In genomic region chr19:40055832-40056504, GRCh38 we compare ENCODE assay signal across 8 cellular contexts. TPM values are rescaled to one million over a fixed set of nuclear protein-coding genes. Genes with fewer than 3 reads are reported as not detected.
DNase-seq lines count a peak whose midpoint lies in the region; ATAC-seq and TF ChIP-seq lines count a peak whose summit lies in the region.

ZNF780B (minus strand) TSS chr19:40056231; CDS start chr19:40050332, 5,899 bp downstream.

- H3K4me2 ChIP-seq in fibroblast of lung (ENCODE audit: extremely low read depth, insufficient read depth, low read length) = peak within 1 kb of the TSS; percentile 99

- H3K9me3 Mint-ChIP-seq in CD4-positive, alpha-beta T cell = peaks cover 4% of the 10 kb centered on the region
- peaks cover 26% of the 10 kb centered on the region for H3K9me3 Mint-ChIP-seq in activated T-cell treated with anti-CD3 and anti-CD28 coated beads, Interleukin-2, amount 50 U/mL, for 4 hours
- peaks cover 14 to 22% (median 18%) of the 10 kb centered on the region in 7 donors for H3K9me3 Mint-ChIP-seq in naive B cell
- peaks cover 18% of the 10 kb centered on the region for H3K9me3 Mint-ChIP-seq in stimulated activated effector memory CD8-positive, alpha-beta T cell treated with anti-CD3 and anti-CD28 coated beads, Interleukin-12 subunit alpha, Interleukin-12 subunit beta, amount 100 ng/mL, for 72 hours

- H3K27ac Mint-ChIP-seq in CD4-positive, alpha-beta T cell = peak within 1 kb of the TSS; percentile 96
- peak within 1 kb of the TSS; percentile 86 to 99 (median 96) for H3K27ac Mint-ChIP-seq in naive B cell
- peak within 1 kb of the TSS; percentile 96 for H3K27ac Mint-ChIP-seq in stimulated activated effector memory CD8-positive, alpha-beta T cell treated with anti-CD3 and anti-CD28 coated beads, Interleukin-12 subunit alpha, Interleukin-12 subunit beta, amount 100 ng/mL, for 72 hours

- DNase-seq in CD4-positive, alpha-beta T cell = peak; percentile 47 to 70 (median 54)
- DNase-seq in HuH-7.5 (ENCODE audit: low spot score) (peak; percentile 70), fibroblast of lung (ENCODE audit: low read depth in 2 of 2) (peak; percentile 58 to 61), naive B cell (peak; percentile 70)
- peak; percentile 50 for DNase-seq in activated T-cell treated with anti-CD3 and anti-CD28 coated beads, Interleukin-2, amount 50 U/mL, for 4 hours
- DNase-seq in stimulated activated effector memory CD8-positive, alpha-beta T cell treated with anti-CD3 and anti-CD28 coated beads, Interleukin-12 subunit alpha, Interleukin-12 subunit beta, amount 100 ng/mL, for 72 hours (ENCODE audit: low spot score in 2 of 2) = peak; percentile 37 to 82

- peak within 1 kb of the TSS; percentile 100 for H3K4me3 Mint-ChIP-seq in CD4-positive, alpha-beta T cell
- peak within 1 kb of the TSS; percentile 99 for H3K4me3 Mint-ChIP-seq in activated T-cell treated with anti-CD3 and anti-CD28 coated beads, Interleukin-2, amount 50 U/mL, for 4 hours
- peak within 1 kb of the TSS; percentile 89 to 100 (median 100) for H3K4me3 Mint-ChIP-seq in naive B cell
- H3K4me3 Mint-ChIP-seq in stimulated activated effector memory CD8-positive, alpha-beta T cell treated with anti-CD3 and anti-CD28 coated beads, Interleukin-12 subunit alpha, Interleukin-12 subunit beta, amount 100 ng/mL, for 72 hours = peak within 1 kb of the TSS; percentile 99

- no peaks in the 10 kb centered on the region for H3K4me1 ChIP-seq in fibroblast of lung (ENCODE audit: control insufficient read depth, extremely low read depth, insufficient read depth, low read length)

- H3K79me2 ChIP-seq in fibroblast of lung (ENCODE audit: control insufficient read depth, insufficient read depth, low read length) = peaks cover 12% of the 10 kb centered on the region

- H3K27me3 ChIP-seq in CD4-positive, alpha-beta T cell (ENCODE audit: control insufficient read depth, insufficient read depth, low read length) = no peaks in the 10 kb centered on the region
- H3K27me3 ChIP-seq in fibroblast of lung (ENCODE audit: control insufficient read depth, insufficient read depth, low read length) = no peaks in the 10 kb centered on the region

- peak within 1 kb of the TSS; percentile 75 for H3K27ac ChIP-seq in CD4-positive, alpha-beta T cell (ENCODE audit: low read depth, low read length)
- H3K27ac ChIP-seq in fibroblast of lung (ENCODE audit: insufficient read depth, low read length) = peak within 1 kb of the TSS; percentile 78

- H3K27me3 Mint-ChIP-seq in CD4-positive, alpha-beta T cell = no peaks in the 10 kb centered on the region
- peaks cover 4% of the 10 kb centered on the region for H3K27me3 Mint-ChIP-seq in activated T-cell treated with anti-CD3 and anti-CD28 coated beads, Interleukin-2, amount 50 U/mL, for 4 hours (ENCODE audit: low read depth)
- peaks cover 0 to 12% (median 9%) of the 10 kb centered on the region in 3 donors for H3K27me3 Mint-ChIP-seq in naive B cell

- H3K36me3 ChIP-seq in fibroblast of lung (ENCODE audit: control insufficient read depth, insufficient read depth, low read length) = no peaks in the 10 kb centered on the region

- peaks cover 57% of the 10 kb centered on the region for H3K36me3 Mint-ChIP-seq in CD4-positive, alpha-beta T cell (ENCODE audit: low read depth)
- peaks cover 23% of the 10 kb centered on the region for H3K36me3 Mint-ChIP-seq in activated T-cell treated with anti-CD3 and anti-CD28 coated beads, Interleukin-2, amount 50 U/mL, for 4 hours (ENCODE audit: insufficient read depth)
- peaks cover 11 to 29% of the 10 kb centered on the region in 2 donors for H3K36me3 Mint-ChIP-seq in naive B cell
- H3K36me3 Mint-ChIP-seq in stimulated activated effector memory CD8-positive, alpha-beta T cell treated with anti-CD3 and anti-CD28 coated beads, Interleukin-12 subunit alpha, Interleukin-12 subunit beta, amount 100 ng/mL, for 72 hours = no peaks in the 10 kb centered on the region

- H3K9ac ChIP-seq in fibroblast of lung (ENCODE audit: insufficient read depth, low read length) = peak within 1 kb of the TSS; percentile 77

- H3K9me3 ChIP-seq in CD4-positive, alpha-beta T cell (ENCODE audit: control insufficient read depth, low read length) = peaks cover 14% of the 10 kb centered on the region
- no peaks in the 10 kb centered on the region for H3K9me3 ChIP-seq in fibroblast of lung (ENCODE audit: control insufficient read depth, insufficient read depth, low read depth, low read length)

- H2AFZ ChIP-seq in fibroblast of lung (ENCODE audit: low read length) = peak within 1 kb of the TSS; percentile 97

- H3K4me1 Mint-ChIP-seq in CD4-positive, alpha-beta T cell (ENCODE audit: low read depth) = peaks cover 57% of the 10 kb centered on the region
- H3K4me1 Mint-ChIP-seq in activated T-cell treated with anti-CD3 and anti-CD28 coated beads, Interleukin-2, amount 50 U/mL, for 4 hours (ENCODE audit: low read depth) = peaks cover 48% of the 10 kb centered on the region
- peaks cover 28 to 50% (median 46%) of the 10 kb centered on the region in 3 donors for H3K4me1 Mint-ChIP-seq in naive B cell
- peaks cover 42% of the 10 kb centered on the region for H3K4me1 Mint-ChIP-seq in stimulated activated effector memory CD8-positive, alpha-beta T cell treated with anti-CD3 and anti-CD28 coated beads, Interleukin-12 subunit alpha, Interleukin-12 subunit beta, amount 100 ng/mL, for 72 hours

- peak within 1 kb of the TSS; percentile 85 to 93 (median 91) for H3K4me3 ChIP-seq in fibroblast of lung (replicated peaks in 1 of 4; ENCODE audit: control extremely low read depth in 1 of 4, insufficient read depth in 1 of 4, low read depth in 3 of 4, low read length in 4 of 4)

- ATAC-seq in CD4-positive, alpha-beta T cell (ENCODE audit: poor library complexity) = peak; percentile 91
- peak; percentile 86 for ATAC-seq in GM19467 (IDR thresholded peaks at IDR 0.05; ENCODE audit: unreplicated experiment)
- ATAC-seq in activated T-cell treated with anti-CD3 and anti-CD28 coated beads, Interleukin-2, amount 50 U/mL, for 4 hours = peak; percentile 96 to 97
- ATAC-seq in naive B cell (ENCODE audit: low read depth in 2 of 2) = peak; percentile 84 to 88
- peak; percentile 96 for ATAC-seq in stimulated activated effector memory CD8-positive, alpha-beta T cell treated with anti-CD3 and anti-CD28 coated beads, Interleukin-12 subunit alpha, Interleukin-12 subunit beta, amount 100 ng/mL, for 72 hours

- TF ChIP-seq CTCF in CD4-positive, alpha-beta T cell (IDR thresholded peaks at IDR 0.05) = no peak
- TF ChIP-seq CTCF in fibroblast of lung (conservative IDR thresholded peaks at IDR 0.05 in 1 of 2, IDR thresholded peaks at IDR 0.05 in 1 of 2; ENCODE audit: low read depth in 1 of 2, low read length in 2 of 2) = no peak

- H4K20me1 ChIP-seq in fibroblast of lung (ENCODE audit: control insufficient read depth, extremely low read depth, insufficient read depth, low read length) = no peaks in the 10 kb centered on the region

- CTCF ChIA-PET in CD4-positive, alpha-beta T cell (lab: Charles Lee) = interaction anchor here (1.4 kb wide), 1 partner anchor 85 kb away, joined by 7 read pairs; the partner anchor contains the start of gene PSMC4

- intact Hi-C loops in CD4-positive, alpha-beta T cell (cut with DNase I, micrococcal nuclease) = loop anchor here (5.0 to 10.0 kb wide), 3 partner anchors 36 to 61 kb away; partner anchors contain the start of genes ZNF546 (in 2 of the 2) and ZNF780A (in 1 of the 2)

- POLR2A ChIA-PET in CD4-positive, alpha-beta T cell (lab: Charles Lee) = interaction anchor here (0.7 to 2.1 kb wide), 11 partner anchors 10 to 292 kb away, joined by 3 to 19 read pairs (median 4); partner anchors contain the start of genes C19orf47, FBL, PLD3 and PSMC4

TF ChIP-seq in PFSK-1, 5 proteins besides CTCF, POLR2A, EP300 and RAD21:
- peak; percentile 82 for TF ChIP-seq POLR2AphosphoS5 (IDR thresholded peaks at IDR 0.05; ENCODE audit: low read depth, low read length)
- TF ChIP-seq SIN3A (IDR thresholded peaks at IDR 0.05; ENCODE audit: borderline replicate concordance, insufficient read depth, low read length) = no peak; the same call in 1 of the 2 replicates
- no peak for TF ChIP-seq FOXP2 (optimal IDR thresholded peaks at IDR 0.05; ENCODE audit: borderline replicate concordance, extremely low read depth, extremely low read length, insufficient read depth)
- peak; percentile 77; the same call in 1 of the 2 replicates for TF ChIP-seq TAF1 (IDR thresholded peaks at IDR 0.05; ENCODE audit: borderline replicate concordance, insufficient read depth, low read length)

RNA-seq across cellular contexts. Expression of gene ZNF780B, which starts in this region (rescaled TPM):
- total RNA-seq in CD4-positive, alpha-beta T cell = 10 to 100 TPM; 11.8 to 12.0 TPM
- polyA plus RNA-seq in PFSK-1 (2012; ENCODE audit: insufficient read length, low read depth) = 2.2 TPM
- total RNA-seq in activated T-cell treated with anti-CD3 and anti-CD28 coated beads, Interleukin-2, amount 50 U/mL, for 4 hours = 10 to 100 TPM; 15.2 to 17.8 (median 17.0) TPM
- 17.2 and 20.8 TPM in 2 replicates for total RNA-seq in fibroblast of lung
- polyA plus RNA-seq in fibroblast of lung (8.9 TPM in 2 replicates), naive B cell (ENCODE audit: low read depth in 6 of 6) (10 to 100 TPM in 4 of 6 donors, 1 to 10 TPM in 2; 2.5 to 18.4 (median 13.8) TPM)
- 4.5 and 7.7 TPM in 2 replicates for polyA plus RNA-seq in fibroblast of lung (2012)
- polyA minus RNA-seq in fibroblast of lung (ENCODE audit: low replicate concordance) = 0.89 and 6.0 TPM in 2 replicates

Comparison
In these comparisons a context has a peak if more than half of its experiments do, and no peak if none do; other contexts are left out.
1. Peak in every context shown above with its lines: DNase-seq, ATAC-seq, H3K4me3 ChIP-seq and H3K27ac ChIP-seq.